ENCODE assay signal across 8 cellular contexts in genomic region chr9:127611796-127612790, GRCh38. TPM values are rescaled to one million over a fixed set of nuclear protein-coding genes. Genes with fewer than 3 reads are reported as not detected.
DNase-seq lines count a peak whose midpoint lies in the region; ATAC-seq, FAIRE-seq and TF ChIP-seq lines count a peak whose summit lies in the region.

Gene STXBP1 (plus strand): TSS chr9:127612277. CDS start chr9:127612404, 127 bp downstream.

- TF ChIP-seq CTCF in A549 (IDR thresholded peaks at IDR 0.05) (0 out of 3 replicates have a peak, but pooled peaks have one; percentile 10), kidney epithelial cell (IDR thresholded peaks at IDR 0.05; ENCODE audit: insufficient read depth, low read length, poor library complexity, severe bottlenecking) (no peak)

- H3K4me1 ChIP-seq in A549, result peaks cover 23% of the 10 kb centered on the region

- no peak for TF ChIP-seq RAD21 in A549 (conservative IDR thresholded peaks at IDR 0.05 in 1 of 2, IDR thresholded peaks at IDR 0.05 in 1 of 2)

- no peaks in the 10 kb centered on the region for H3K36me3 ChIP-seq in kidney epithelial cell (ENCODE audit: control insufficient read depth, insufficient read depth, low read length)

- H3K4me3 ChIP-seq in A549 (peak within 1 kb of the TSS; percentile 77), kidney epithelial cell (ENCODE audit: low read depth, low read length) (peak within 1 kb of the TSS; percentile 78)

- H3K27ac ChIP-seq in A549, result peak within 1 kb of the TSS; percentile 73 to 96

- peak; percentile 59 for TF ChIP-seq POLR2A in A549 (IDR thresholded peaks at IDR 0.05; ENCODE audit: low read length)

- H3K4me2 ChIP-seq in A549, result peak within 1 kb of the TSS; percentile 91

- CTCF ChIA-PET in A549 (lab: Yijun Ruan, JAX), result interaction anchor here (1.1 to 7.1 kb wide), 7 partner anchors 20 to 258 kb away, joined by 3 to 60 read pairs (median 4); partner anchors contain the start of gene TOR2A

- POLR2A ChIA-PET in A549 (lab: Yijun Ruan, JAX), result interaction anchor here (0.5 to 2.4 kb wide), 5 partner anchors 10 to 173 kb away, joined by 3 to 7 read pairs (median 6); partner anchors contain the start of genes CDK9, PTRH1 and TTC16

- H3K9me3 ChIP-seq in A549, result no peaks in the 10 kb centered on the region

- peak; percentile 72 to 74 for ATAC-seq in A549
- ATAC-seq in GM18861 (IDR thresholded peaks at IDR 0.05; ENCODE audit: unreplicated experiment), result peak; percentile 62
- ATAC-seq in HG03108 (IDR thresholded peaks at IDR 0.05; ENCODE audit: unreplicated experiment), result peak; percentile 87

- peak; percentile 81 to 84 for DNase-seq in A549 (ENCODE audit: low read depth in 1 of 2, low spot score in 1 of 2)
- peak; percentile 94 for DNase-seq in NCI-H345 (lab: John Stamatoyannopoulos, UW)
- DNase-seq in activated CD4-positive, CD25-positive, alpha-beta regulatory T cell treated with anti-CD3 and anti-CD28 coated beads, Interleukin-2, amount 50 U/mL, for 72 hours, result peak; percentile 87
- DNase-seq in cerebellar cortex (ENCODE audit: low spot score), result peak; percentile 88
- DNase-seq in kidney epithelial cell (ENCODE audit: low read depth), result no peak
- peak; percentile 92 for DNase-seq in stimulated activated CD4-positive, alpha-beta T cell treated with anti-CD3 and anti-CD28 coated beads, Interleukin-15, amount 100 ng/mL, for 24 hours

- FAIRE-seq in A549 (lab: Jason Lieb, UNC), result no peak

- no peaks in the 10 kb centered on the region for H3K27me3 ChIP-seq in kidney epithelial cell (ENCODE audit: control insufficient read depth, insufficient read depth, low read length)

- TF ChIP-seq EP300 in A549 (IDR thresholded peaks at IDR 0.05), result no peak

- 1% methylated on average over 32 of the region's 107 CpGs for WGBS in A549 (ENCODE audit: missing lambda C conversion rate)

TF ChIP-seq in A549, 52 proteins besides CTCF, POLR2A, EP300 and RAD21:
- TF ChIP-seq JUN (IDR thresholded peaks at IDR 0.05) (peak in 1 of 2 experiments; percentile 68; a peak in 1 of 5 replicates), PBX3 (IDR thresholded peaks at IDR 0.05) (peak; percentile 55; the same call in 1 of the 2 replicates), CHD4 (IDR thresholded peaks at IDR 0.05; ENCODE audit: borderline replicate concordance) (no peak), PHF8 (IDR thresholded peaks at IDR 0.05; ENCODE audit: borderline replicate concordance, low read depth) (peak; percentile 42; the same call in 1 of the 2 replicates), MAZ (IDR thresholded peaks at IDR 0.05; ENCODE audit: borderline replicate concordance, low read depth, low read length) (no peak), MYC (IDR thresholded peaks at IDR 0.05; ENCODE audit: borderline replicate concordance, low read length) (no peak), E2F6 (IDR thresholded peaks at IDR 0.05; ENCODE audit: borderline replicate concordance, low read depth) (0 out of 2 replicates have a peak, but pooled peaks have one; percentile 35), TFCP2L1 (CRISPR knock-in tag; IDR thresholded peaks at IDR 0.05) (no peak), CBX8 (IDR thresholded peaks at IDR 0.05) (no peak), BCL3 (IDR thresholded peaks at IDR 0.05) (peak; percentile 59; the same call in 1 of the 3 replicates), MAX (IDR thresholded peaks at IDR 0.05) (peak; percentile 47)

RNA-seq across cellular contexts. Expression of gene STXBP1, which starts in this region (rescaled TPM):
- polyA plus RNA-seq in A549 (2011; rRNA removed) (13.3 and 20.4 TPM in 2 replicates), A549 (2017; fragmentation: RNase III; extraction: RNeasy Plus Mini Kit Qiagen cat#74134 plus additional on column Dnase treatment) (16.1 to 22.6 TPM (median 19.8 TPM) in 3 replicates)
- polyA plus RNA-seq in A549 (2012; cell fraction: cytosol; rRNA removed), result 12.7 and 14.5 TPM in 2 replicates
- 16.5 and 22.0 TPM in 2 replicates for polyA plus RNA-seq in A549 (2012; cell fraction: nucleus; rRNA removed)
- 22.3 and 22.9 TPM in 2 replicates for polyA minus RNA-seq in A549 (2011; rRNA and poly(A)+ RNA removed)
- total RNA-seq in kidney epithelial cell, result 23.8 and 27.5 TPM in 2 replicates
